In the genomic region with DNA sequence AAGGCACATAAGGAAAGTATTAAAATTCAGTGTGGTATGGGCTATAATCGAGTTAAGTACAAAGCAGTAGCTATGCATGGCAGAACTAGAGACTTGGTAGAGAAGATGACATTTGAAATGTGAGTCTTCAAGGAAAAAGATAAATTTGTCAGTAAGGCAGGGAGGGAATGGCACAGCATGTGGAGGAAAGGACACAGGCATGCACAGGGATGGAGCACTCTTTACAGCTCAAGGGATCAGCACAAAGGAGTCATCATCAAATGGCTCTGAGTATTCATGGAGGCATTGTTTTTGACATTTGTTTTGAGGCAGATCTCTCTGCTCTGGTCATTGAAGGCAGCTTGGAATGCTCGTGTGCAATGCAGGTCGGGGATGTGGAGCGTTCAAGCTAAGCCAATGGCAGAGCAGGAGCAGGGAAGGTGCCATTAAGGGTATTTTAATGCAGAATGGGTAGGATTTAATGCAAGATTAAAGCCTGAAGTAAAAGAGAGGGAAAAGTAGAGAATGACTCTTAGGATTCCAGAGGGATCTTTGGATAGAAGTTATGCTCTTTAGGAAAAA, we compare ENCODE assay signal across 29 cellular contexts.
"Had no signal": no experiment of that assay in that cellular context is flagged by ENCODE, and none has a peak within 500 bp of the region (broad histone marks: within the 10 kb centered on the region; RNA-seq: fewer than 3 reads in every experiment).

No MANE protein-coding gene starts in this region.

- DNase-seq: heart right ventricle; hippocampal formation; islet precursor cell; left ventricle myocardium inferior; mesendoderm; naive B cell; natural killer cell; nephron progenitor cell; pancreas; posterior cingulate gyrus; retina; right cardiac atrium; stimulated activated CD4-positive, alpha-beta T cell treated with anti-CD3 and anti-CD28 coated beads, Interleukin-12 subunit alpha, Interleukin-12 subunit beta, amount 100 ng/mL, for 4 hours; stimulated activated CD4-positive, alpha-beta T cell treated with anti-CD3 and anti-CD28 coated beads, Interleukin-15, amount 100 ng/mL, for 24 hours; stimulated activated CD4-positive, alpha-beta T cell treated with anti-CD3 and anti-CD28 coated beads, Interleukin-2, amount 100 ng/mL, for 24 hours; stimulated activated CD4-positive, alpha-beta T cell treated with anti-CD3 and anti-CD28 coated beads, Interleukin-4, amount 100 ng/mL, for 1 hour; stimulated activated naive CD4-positive, alpha-beta T cell; tibial artery; trophoblast cell; upper lobe of right lung had no signal

- H3K4me1 ChIP-seq: pancreas, prostate gland, upper lobe of right lung had no signal

- H3K27me3 ChIP-seq: pancreas, suprapubic skin, tibial artery, upper lobe of right lung had no signal

- H3K36me3 ChIP-seq: heart right ventricle, left ventricle myocardium inferior, pancreas, prostate gland, suprapubic skin, thoracic aorta, tibial artery, upper lobe of right lung had no signal

- H3K36me3 Mint-ChIP-seq: mesothelial cell of epicardium; stimulated activated effector memory CD8-positive, alpha-beta T cell treated with anti-CD3 and anti-CD28 coated beads, Interleukin-12 subunit alpha, Interleukin-12 subunit beta, amount 100 ng/mL, for 72 hours had no signal

- H3K4me3 ChIP-seq: heart right ventricle, left ventricle myocardium inferior, lung, pancreas, prostate gland, skin epidermis, suprapubic skin, thoracic aorta, tibial artery, upper lobe of right lung had no signal

- H3K27ac Mint-ChIP-seq: mesothelial cell of epicardium; natural killer cell; nephron progenitor cell; stimulated activated effector memory CD8-positive, alpha-beta T cell treated with anti-CD3 and anti-CD28 coated beads, Interleukin-12 subunit alpha, Interleukin-12 subunit beta, amount 100 ng/mL, for 72 hours; stimulated activated naive CD8-positive, alpha-beta T cell treated with anti-CD3 and anti-CD28 coated beads, Interleukin-15, Interleukin-2, amounts not matched to agents 100 ng/mL and 50 ng/mL, for 24 hours had no signal

- H3K9me3 ChIP-seq: pancreas, prostate gland, thoracic aorta, tibial artery, upper lobe of right lung had no signal

- H3K4me1 Mint-ChIP-seq: naive B cell; natural killer cell; nephron progenitor cell; stimulated activated effector memory CD8-positive, alpha-beta T cell treated with anti-CD3 and anti-CD28 coated beads, Interleukin-12 subunit alpha, Interleukin-12 subunit beta, amount 100 ng/mL, for 72 hours had no signal

- H3K27ac ChIP-seq: heart right ventricle, left ventricle myocardium inferior, pancreas, prostate gland, skin epidermis, suprapubic skin, thoracic aorta, tibial artery, upper lobe of right lung had no signal

- H3K4me3 Mint-ChIP-seq: mesothelial cell of epicardium; naive B cell; natural killer cell; nephron progenitor cell; stimulated activated effector memory CD8-positive, alpha-beta T cell treated with anti-CD3 and anti-CD28 coated beads, Interleukin-12 subunit alpha, Interleukin-12 subunit beta, amount 100 ng/mL, for 72 hours; stimulated activated naive CD8-positive, alpha-beta T cell treated with anti-CD3 and anti-CD28 coated beads, Interleukin-15, Interleukin-2, amounts not matched to agents 100 ng/mL and 50 ng/mL, for 24 hours had no signal

- ATAC-seq: heart right ventricle; natural killer cell; pancreas; right cardiac atrium; sciatic nerve; stimulated activated effector memory CD8-positive, alpha-beta T cell treated with anti-CD3 and anti-CD28 coated beads, Interleukin-12 subunit alpha, Interleukin-12 subunit beta, amount 100 ng/mL, for 72 hours; upper lobe of right lung had no signal
